8 cellular contexts compared by ENCODE assay signal in the genomic region with DNA sequence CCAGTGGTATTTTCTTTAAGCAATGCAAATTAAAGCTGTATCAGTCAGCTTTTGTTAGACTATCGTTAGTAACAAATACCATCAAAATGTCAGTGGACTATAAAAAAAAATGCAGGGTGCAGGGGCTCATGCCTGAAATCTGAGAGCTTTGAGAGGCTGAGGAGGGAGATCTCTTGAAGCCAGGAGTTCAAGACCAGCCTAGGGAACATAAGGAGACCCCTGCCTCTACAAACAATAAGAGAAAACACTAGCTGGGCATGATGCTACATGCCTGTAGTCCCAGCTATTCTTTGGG.
"Had no signal": no experiment of that assay in that cellular context is flagged by ENCODE, and none has a peak within 500 bp of the region (broad histone marks: within the 10 kb centered on the region; RNA-seq: fewer than 3 reads in every experiment).

No MANE protein-coding gene starts in this region.

- H3K27ac Mint-ChIP-seq: IgD-negative memory B cell had no signal

- H3K36me3 Mint-ChIP-seq: IgD-negative memory B cell had no signal

- FAIRE-seq: HTR-8/SVneo had no signal

- DNase-seq: IMR-90, KBM-7, KG1 had no signal

- H3K9ac ChIP-seq: KMS-11 had no signal

- H3K4me3 ChIP-seq: K562 had no signal

- H3K27ac ChIP-seq: HL-60, KMS-11 had no signal

- ATAC-seq: K562 had no signal

- H3K4me3 Mint-ChIP-seq: IgD-negative memory B cell had no signal

- H3K9me3 Mint-ChIP-seq: IgD-negative memory B cell had no signal

- H3K4me1 Mint-ChIP-seq: IgD-negative memory B cell had no signal

- H3K4me2 ChIP-seq: KMS-11 had no signal
